8 cellular contexts compared by ENCODE assay signal in the genomic region with DNA sequence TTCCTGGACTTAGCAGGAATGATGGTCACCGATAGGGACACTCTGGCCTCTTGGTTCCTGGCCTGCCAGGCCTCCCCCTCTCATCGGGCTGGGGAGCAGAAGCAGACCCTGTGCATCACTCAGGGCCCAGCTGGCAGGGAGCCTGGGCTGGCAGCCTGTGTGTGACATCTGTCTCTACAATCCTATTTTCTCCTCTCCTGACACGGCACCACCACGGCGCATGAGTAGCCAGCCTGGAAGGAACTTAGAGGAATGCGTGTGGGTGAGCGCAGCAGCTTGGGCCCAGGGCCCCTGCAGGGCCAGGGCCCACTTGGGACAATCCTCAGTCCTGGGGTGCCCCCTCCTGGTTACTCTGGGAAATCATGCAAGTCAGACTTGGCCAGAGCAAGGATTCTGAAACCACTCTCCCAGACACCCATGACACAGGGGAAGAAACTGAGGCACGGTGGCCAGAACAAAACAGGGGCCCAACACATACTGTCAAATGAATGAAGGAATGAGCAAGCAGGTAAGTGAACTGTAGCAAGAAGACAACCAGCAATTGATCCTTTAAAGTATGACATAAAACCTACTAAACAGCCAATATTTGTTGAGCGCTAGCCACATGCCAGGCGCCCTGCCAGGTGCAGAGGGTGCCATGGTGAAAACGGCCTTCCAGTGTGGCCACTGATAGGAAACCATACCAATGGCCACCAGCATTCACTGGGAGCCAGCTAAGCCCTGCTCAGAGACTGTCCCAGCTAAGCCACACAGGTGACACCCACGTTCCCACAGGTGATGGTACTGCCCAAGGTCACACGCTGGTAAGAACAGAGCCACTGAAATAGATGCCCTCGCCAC. TPM values are rescaled to one million over a fixed set of nuclear protein-coding genes. Genes with fewer than 3 reads are reported as not detected.
DNase-seq lines count a peak whose midpoint lies in the region; ATAC-seq, FAIRE-seq and TF ChIP-seq lines count a peak whose summit lies in the region.

No MANE protein-coding gene starts in this region.

- H3K4me3 Mint-ChIP-seq in effector memory CD8-positive, alpha-beta T cell = no peak overlapping the region
- H3K4me3 Mint-ChIP-seq in mesothelial cell of epicardium = no peak overlapping the region

- H3K4me1 Mint-ChIP-seq in effector memory CD8-positive, alpha-beta T cell (ENCODE audit: low read depth in 2 of 2) = peaks cover 0 to 4% of the 10 kb centered on the region in 2 donors
- H3K4me1 Mint-ChIP-seq in mesothelial cell of epicardium = peaks cover 4% of the 10 kb centered on the region

- no peaks in the 10 kb centered on the region for H3K9me3 Mint-ChIP-seq in effector memory CD8-positive, alpha-beta T cell
- no peaks in the 10 kb centered on the region for H3K9me3 Mint-ChIP-seq in mesothelial cell of epicardium

- peak overlapping the region; percentile 71 to 80 for H3K27ac Mint-ChIP-seq in effector memory CD8-positive, alpha-beta T cell
- H3K27ac Mint-ChIP-seq in mesothelial cell of epicardium = no peak overlapping the region

- H3K36me3 Mint-ChIP-seq in effector memory CD8-positive, alpha-beta T cell (ENCODE audit: insufficient read depth) = no peaks in the 10 kb centered on the region
- no peaks in the 10 kb centered on the region for H3K36me3 Mint-ChIP-seq in mesothelial cell of epicardium

- peak; percentile 80 for TF ChIP-seq CTCF in mesothelial cell of epicardium (IDR thresholded peaks at IDR 0.05; ENCODE audit: unreplicated experiment)

- no peaks in the 10 kb centered on the region for H3K27me3 Mint-ChIP-seq in effector memory CD8-positive, alpha-beta T cell
- peaks cover 2% of the 10 kb centered on the region for H3K27me3 Mint-ChIP-seq in mesothelial cell of epicardium (ENCODE audit: low read depth)

- DNase-seq in 8988T (peak; percentile 77), GM12892 (ENCODE audit: insufficient read length) (peak; percentile 81), NCI-H69 (lab: John Stamatoyannopoulos, UW) (peak; percentile 82), mesothelial cell of epicardium (ENCODE audit: low spot score in 2 of 2, unreplicated experiment in 2 of 2) (peak; percentile 63 to 91)
- DNase-seq in activated CD8-positive, alpha-beta memory T cell treated with anti-CD3 and anti-CD28 coated beads for 1 hour (ENCODE audit: extremely low read depth in 1 of 2, low read depth in 1 of 2) = peak; percentile 55 to 63
- DNase-seq in effector memory CD8-positive, alpha-beta T cell = peak; percentile 70 to 78 (median 74)
- DNase-seq in stimulated activated CD8-positive, alpha-beta memory T cell treated with anti-CD3 and anti-CD28 coated beads, Interleukin-15, amount 100 ng/mL, for 48 hours (ENCODE audit: low read depth in 2 of 2) = peak; percentile 30 to 44

- TF ChIP-seq POLR2A in GM12892 (IDR thresholded peaks at IDR 0.05; ENCODE audit: low read depth, low read length) = no peak

- FAIRE-seq in GM12892 (lab: Jason Lieb, UNC) = peak; percentile 95

- peak; percentile 93 for ATAC-seq in effector memory CD8-positive, alpha-beta T cell (replicated peaks)
- no peak for ATAC-seq in HG03039 (IDR thresholded peaks at IDR 0.05; ENCODE audit: unreplicated experiment)

RNA-seq across cellular contexts. Expression of a gene that starts 13.3 kb away (rescaled TPM):
- not detected for polyA plus RNA-seq in GM12892 (2012; ENCODE audit: missing spikeins)
- total RNA-seq in mesothelial cell of epicardium = 1.7 to 2.5 TPM (median 2.4 TPM) in 3 replicates

RNA-seq across cellular contexts. Expression of a gene that starts 16.8 kb away (rescaled TPM):
- not detected for polyA plus RNA-seq in GM12892 (2012; ENCODE audit: missing spikeins)
- 6.3 to 6.4 TPM (median 6.4 TPM) in 3 replicates for total RNA-seq in mesothelial cell of epicardium

RNA-seq across cellular contexts. Expression of a gene that starts 51.8 kb away (rescaled TPM):
- 9.2 TPM for polyA plus RNA-seq in GM12892 (2012; ENCODE audit: missing spikeins)
- total RNA-seq in mesothelial cell of epicardium = 69.6 to 74.6 TPM (median 72.4 TPM) in 3 replicates

RNA-seq across cellular contexts. Expression of a gene that starts 58.2 kb away (rescaled TPM):
- 0.06 TPM for polyA plus RNA-seq in GM12892 (2012; ENCODE audit: missing spikeins)
- 5.8 to 6.5 TPM (median 6.0 TPM) in 3 replicates for total RNA-seq in mesothelial cell of epicardium
